17 cellular contexts compared by ENCODE assay signal in genomic region chr7:28980504-28981281, GRCh38. TPM values are rescaled to one million over a fixed set of nuclear protein-coding genes. Genes with fewer than 3 reads are reported as not detected.
DNase-seq lines count a peak whose midpoint lies in the region; ATAC-seq and TF ChIP-seq lines count a peak whose summit lies in the region.
"Had no signal": no experiment of that assay in that cellular context is flagged by ENCODE, and none has a peak within 500 bp of the region (broad histone marks: within the 10 kb centered on the region; RNA-seq: fewer than 3 reads in every experiment).

No MANE protein-coding gene starts in this region.

- no peak for TF ChIP-seq CTCF in A673 (conservative IDR thresholded peaks at IDR 0.05; ENCODE audit: low read depth, low read length)
- no peak for TF ChIP-seq CTCF in RWPE2 (IDR thresholded peaks at IDR 0.05; ENCODE audit: poor library complexity, severe bottlenecking)
- TF ChIP-seq CTCF in fibroblast of pulmonary artery (IDR thresholded peaks at IDR 0.05; ENCODE audit: low read length, missing control alignments) = no peak

- H3K23ac ChIP-seq in mesenchymal stem cell (ENCODE audit: low read length in 2 of 2) = no peak overlapping the region

- CTCF ChIA-PET in A673 (lab: Charles Lee) = interaction anchor here (0.8 to 1.0 kb wide), 2 partner anchors 24 to 38 kb away, joined by 5 read pairs; no protein-coding TSS in a partner anchor

- DNase-seq in A673 (ENCODE audit: low spot score) (peak; percentile 59), RWPE2 (ENCODE audit: low spot score) (no peak), fibroblast of pulmonary artery (ENCODE audit: low read depth) (peak; percentile 21), mesenchymal stem cell (peak; percentile 19), NOMO-1 treated with DMSO at 0.1 percent for 48 hours (lab: John Stamatoyannopoulos, UW; ENCODE audit: unreplicated experiment) (no peak)
- DNase-seq in activated T-helper 1 cell treated with anti-CD3 and anti-CD28 coated beads, Interleukin-12 subunit alpha, Interleukin-12 subunit beta, Interleukin-2, Interleukin-4 antibody, amounts not matched to agents 30 ng/mL and 10 ng/mL and 1 ng/mL, durations not matched to agents 14 hours and 24 hours and 36 hours (ENCODE audit: low spot score) = no peak
- DNase-seq: ACHN; activated B cell treated with CpG ODN at 0.5 μM for 24 hours; activated gamma-delta T cell treated with Interleukin-2 at 50 U/mL for 16 hours; CD8-positive, alpha-beta T cell; NCI-H1930; NCI-H524 treated with DMSO at 0.1 percent for 48 hours had no signal

- POLR2A ChIA-PET in A673 (lab: Charles Lee; ENCODE audit: low non-redundant PET) = interaction anchor here (0.9 kb wide), 1 partner anchor 11 kb away, joined by 28 read pairs; no protein-coding TSS in a partner anchor

- H3K14ac ChIP-seq in mesenchymal stem cell (ENCODE audit: low read length in 2 of 2) = no peak overlapping the region

- H3K4ac ChIP-seq in mesenchymal stem cell (ENCODE audit: low read depth in 1 of 2, low read length in 2 of 2) = no peak overlapping the region

- H3K36me3 ChIP-seq in A673 (ENCODE audit: insufficient read depth, low read length, poor library complexity, severe bottlenecking) = no peaks in the 10 kb centered on the region
- no peaks in the 10 kb centered on the region for H3K36me3 ChIP-seq in RWPE2 (ENCODE audit: low read depth)
- H3K36me3 ChIP-seq in mesenchymal stem cell (ENCODE audit: control insufficient read depth in 1 of 2, insufficient read depth in 2 of 2, low read depth in 1 of 2, low read length in 2 of 2) = no peaks in the 10 kb centered on the region
- H3K36me3 ChIP-seq: neutrophil, tibial nerve had no signal

- H3K9ac ChIP-seq in mesenchymal stem cell (ENCODE audit: low read length) = no peak overlapping the region

- H2AFZ ChIP-seq in mesenchymal stem cell (ENCODE audit: low read depth, low read length) = no peak overlapping the region

- H3K4me2 ChIP-seq in mesenchymal stem cell (ENCODE audit: low read length, poor library complexity, severe bottlenecking) = no peak overlapping the region

- H2BK12ac ChIP-seq in mesenchymal stem cell (ENCODE audit: low read length in 2 of 2) = no peak overlapping the region

- H3K27ac ChIP-seq in A673 (ENCODE audit: low read depth, low read length, poor library complexity, severe bottlenecking) (peak overlapping the region; percentile 12), RWPE2 (ENCODE audit: poor library complexity, severe bottlenecking) (no peak overlapping the region), mesenchymal stem cell (ENCODE audit: low read length, poor library complexity, severe bottlenecking) (no peak overlapping the region)
- H3K27ac ChIP-seq: neutrophil, tibial nerve had no signal

- no peaks in the 10 kb centered on the region for H3K4me1 Mint-ChIP-seq in activated T-helper 1 cell treated with anti-CD3 and anti-CD28 coated beads, Interleukin-12 subunit alpha, Interleukin-12 subunit beta, Interleukin-2, Interleukin-4 antibody, amounts not matched to agents 30 ng/mL and 10 ng/mL and 1 ng/mL, durations not matched to agents 14 hours and 24 hours and 36 hours (ENCODE audit: low read depth)
- H3K4me1 Mint-ChIP-seq: activated B cell treated with CpG ODN at 0.5 μM for 24 hours had no signal

- no peak overlapping the region for H3K4me3 Mint-ChIP-seq in activated T-helper 1 cell treated with anti-CD3 and anti-CD28 coated beads, Interleukin-12 subunit alpha, Interleukin-12 subunit beta, Interleukin-2, Interleukin-4 antibody, amounts not matched to agents 30 ng/mL and 10 ng/mL and 1 ng/mL, durations not matched to agents 14 hours and 24 hours and 36 hours
- H3K4me3 Mint-ChIP-seq: activated B cell treated with CpG ODN at 0.5 μM for 24 hours; CD8-positive, alpha-beta T cell had no signal

- BruUV-seq in A673 (replicated peaks; lab: Mats Ljungman, UMichigan) = no TSS peak

- H2BK15ac ChIP-seq in mesenchymal stem cell (ENCODE audit: low read depth, poor library complexity, severe bottlenecking) = no peak overlapping the region

- WGBS in mesenchymal stem cell = 81% methylated on average over 8 of the region's 8 CpGs

- H3K18ac ChIP-seq in mesenchymal stem cell (ENCODE audit: low read depth in 1 of 2, low read length in 2 of 2) = no peak overlapping the region

- H2BK5ac ChIP-seq in mesenchymal stem cell (ENCODE audit: low read depth, low read length, poor library complexity, severe bottlenecking) = no peak overlapping the region

- no peaks in the 10 kb centered on the region for H3K9me3 ChIP-seq in A673 (ENCODE audit: low read depth, low read length, poor library complexity, severe bottlenecking)
- H3K9me3 ChIP-seq in RWPE2 (ENCODE audit: severe bottlenecking) = no peaks in the 10 kb centered on the region
- H3K9me3 ChIP-seq in mesenchymal stem cell (ENCODE audit: control insufficient read depth, low read length) = peaks cover 42% of the 10 kb centered on the region
- H3K9me3 ChIP-seq: neutrophil, tibial nerve had no signal

- H2BK120ac ChIP-seq in mesenchymal stem cell (ENCODE audit: low read depth, low read length) = no peak overlapping the region

- intact Hi-C loops in A673 (cut with micrococcal nuclease; ENCODE audit: unreplicated experiment) = no loop called here
- intact Hi-C loops in activated T-helper 1 cell treated with anti-CD3 and anti-CD28 coated beads, Interleukin-12 subunit alpha, Interleukin-12 subunit beta, Interleukin-2, Interleukin-4 antibody, amounts not matched to agents 30 ng/mL and 10 ng/mL and 1 ng/mL, durations not matched to agents 14 hours and 24 hours and 36 hours (cut with micrococcal nuclease) = no loop called here

- H3K4me3 ChIP-seq in A673 (ENCODE audit: low read depth, low read length, poor library complexity, severe bottlenecking) = no peak overlapping the region
- no peak overlapping the region for H3K4me3 ChIP-seq in RWPE2 (ENCODE audit: severe bottlenecking)
- H3K4me3 ChIP-seq in fibroblast of pulmonary artery (replicated peaks; ENCODE audit: low read depth, low read length) = no peak overlapping the region
- peak overlapping the region in 1 of 2 experiments; percentile 40 for H3K4me3 ChIP-seq in mesenchymal stem cell (ENCODE audit: insufficient read depth in 1 of 2, low read depth in 1 of 2, low read length in 2 of 2)
- H3K4me3 ChIP-seq: tibial nerve had no signal

- H3K27me3 ChIP-seq in A673 (replicated peaks; ENCODE audit: insufficient read depth, low read depth, low read length, poor library complexity) = no peaks in the 10 kb centered on the region
- H3K27me3 ChIP-seq in RWPE2 (ENCODE audit: insufficient read depth, poor library complexity, severe bottlenecking) = no peaks in the 10 kb centered on the region
- peaks cover 0 to 7% of the 10 kb centered on the region in 2 experiments for H3K27me3 ChIP-seq in mesenchymal stem cell (ENCODE audit: control insufficient read depth in 1 of 2, insufficient read depth in 1 of 2, low read length in 2 of 2)
- H3K27me3 ChIP-seq: neutrophil, tibial nerve had no signal

- no peaks in the 10 kb centered on the region for H3K9me3 Mint-ChIP-seq in activated T-helper 1 cell treated with anti-CD3 and anti-CD28 coated beads, Interleukin-12 subunit alpha, Interleukin-12 subunit beta, Interleukin-2, Interleukin-4 antibody, amounts not matched to agents 30 ng/mL and 10 ng/mL and 1 ng/mL, durations not matched to agents 14 hours and 24 hours and 36 hours
- H3K9me3 Mint-ChIP-seq: activated B cell treated with CpG ODN at 0.5 μM for 24 hours; CD8-positive, alpha-beta T cell had no signal

- H3K36me3 Mint-ChIP-seq in activated T-helper 1 cell treated with anti-CD3 and anti-CD28 coated beads, Interleukin-12 subunit alpha, Interleukin-12 subunit beta, Interleukin-2, Interleukin-4 antibody, amounts not matched to agents 30 ng/mL and 10 ng/mL and 1 ng/mL, durations not matched to agents 14 hours and 24 hours and 36 hours (ENCODE audit: low read depth) = no peaks in the 10 kb centered on the region
- H3K36me3 Mint-ChIP-seq: CD8-positive, alpha-beta T cell had no signal

- H3K27me3 Mint-ChIP-seq in activated T-helper 1 cell treated with anti-CD3 and anti-CD28 coated beads, Interleukin-12 subunit alpha, Interleukin-12 subunit beta, Interleukin-2, Interleukin-4 antibody, amounts not matched to agents 30 ng/mL and 10 ng/mL and 1 ng/mL, durations not matched to agents 14 hours and 24 hours and 36 hours (ENCODE audit: insufficient read depth) = no peaks in the 10 kb centered on the region

- H2AK5ac ChIP-seq in mesenchymal stem cell (ENCODE audit: low read length, severe bottlenecking) = no peak overlapping the region

- no peak overlapping the region for H3K27ac Mint-ChIP-seq in activated T-helper 1 cell treated with anti-CD3 and anti-CD28 coated beads, Interleukin-12 subunit alpha, Interleukin-12 subunit beta, Interleukin-2, Interleukin-4 antibody, amounts not matched to agents 30 ng/mL and 10 ng/mL and 1 ng/mL, durations not matched to agents 14 hours and 24 hours and 36 hours
- H3K27ac Mint-ChIP-seq: activated B cell treated with CpG ODN at 0.5 μM for 24 hours; CD8-positive, alpha-beta T cell had no signal

- no peaks in the 10 kb centered on the region for H3K79me1 ChIP-seq in mesenchymal stem cell (replicated peaks; ENCODE audit: low read length, poor library complexity, severe bottlenecking)

- no peak overlapping the region for H4K8ac ChIP-seq in mesenchymal stem cell (ENCODE audit: low read length)

- ATAC-seq in RWPE2 (ENCODE audit: low read depth) = peak; percentile 55; the same call in 1 of the 3 replicates
- no peak for ATAC-seq in GM19463 (IDR thresholded peaks at IDR 0.05; ENCODE audit: unreplicated experiment)
- ATAC-seq in HG02678 (IDR thresholded peaks at IDR 0.05; ENCODE audit: unreplicated experiment) = no peak
- ATAC-seq: CD8-positive, alpha-beta T cell had no signal

- no peak overlapping the region for H4K91ac ChIP-seq in mesenchymal stem cell (ENCODE audit: low read length)

- H3K4me1 ChIP-seq in A673 (ENCODE audit: insufficient read depth, low read length, poor library complexity, severe bottlenecking) (peaks cover 61% of the 10 kb centered on the region), RWPE2 (ENCODE audit: insufficient read depth, poor library complexity, severe bottlenecking) (peaks cover 11% of the 10 kb centered on the region), mesenchymal stem cell (ENCODE audit: control insufficient read depth, insufficient read depth, low read depth, low read length) (peaks cover 2% of the 10 kb centered on the region)

RNA-seq across cellular contexts. Expression of gene TRIL, which starts 22.6 kb away (rescaled TPM):
- total RNA-seq in A673 (2021) = 4.8 and 9.2 TPM in 2 replicates
- polyA plus RNA-seq in mesenchymal stem cell (2013, experiment 1 of 2) = 6.3 TPM
- 6.2 TPM for polyA plus RNA-seq in mesenchymal stem cell (2013, experiment 2 of 2)
- total RNA-seq in activated T-helper 1 cell treated with anti-CD3 and anti-CD28 coated beads, Interleukin-12 subunit alpha, Interleukin-12 subunit beta, Interleukin-2, Interleukin-4 antibody, amounts not matched to agents 30 ng/mL and 10 ng/mL and 1 ng/mL, durations not matched to agents 14 hours and 24 hours and 36 hours = 0.39 and 0.41 TPM in 2 replicates
- total RNA-seq: activated B cell treated with CpG ODN at 0.5 μM for 24 hours; CD8-positive, alpha-beta T cell; H4 had no signal

Comparison
In these comparisons a context has a peak if more than half of its experiments do, and no peak if none do; other contexts are left out.
1. DNase-seq: peak in A673 (single experiment), fibroblast of pulmonary artery (single experiment) and mesenchymal stem cell (single experiment); none in RWPE2 (single experiment), activated T-helper 1 cell treated with anti-CD3 and anti-CD28 coated beads, Interleukin-12 subunit alpha, Interleukin-12 subunit beta, Interleukin-2, Interleukin-4 antibody, amounts not matched to agents 30 ng/mL and 10 ng/mL and 1 ng/mL, durations not matched to agents 14 hours and 24 hours and 36 hours (single experiment) and NOMO-1 treated with DMSO at 0.1 percent for 48 hours (single experiment).